17 cellular contexts compared by ENCODE assay signal in genomic region chr1:109400035-109400655, GRCh38. TPM values are rescaled to one million over a fixed set of nuclear protein-coding genes. Genes with fewer than 3 reads are reported as not detected.
"Had no signal": no experiment of that assay in that cellular context is flagged by ENCODE, and none has a peak within 500 bp of the region (broad histone marks: within the 10 kb centered on the region; RNA-seq: fewer than 3 reads in every experiment).

No MANE protein-coding gene starts in this region.

- H3K9me3 ChIP-seq: breast epithelium, esophagus squamous epithelium, pancreas, right atrium auricular region, thoracic aorta, uterus had no signal

- DNase-seq: activated CD4-positive, alpha-beta T cell treated with anti-CD3 and anti-CD28 coated beads, Interleukin-2, amount 50 U/mL, for 48 hours; activated CD8-positive, alpha-beta memory T cell treated with anti-CD3 and anti-CD28 coated beads for 24 hours; activated effector memory CD4-positive, alpha-beta T cell treated with Interleukin-2 at 50 U/mL for 16 hours; activated naive CD4-positive, alpha-beta T cell treated with Interleukin-2 at 50 U/mL for 16 hours; amniotic stem cell; effector CD8-positive, alpha-beta T cell; esophagus squamous epithelium; left cardiac atrium; left ventricle myocardium superior; pancreas; T-helper 9 cell; uterus had no signal

- H3K4me3 ChIP-seq: breast epithelium, esophagus squamous epithelium, pancreas, right atrium auricular region, thoracic aorta, uterus had no signal

- H3K27ac ChIP-seq: breast epithelium, epithelial cell of prostate, pancreas, right atrium auricular region, thoracic aorta, uterus had no signal

- H3K27me3 ChIP-seq: breast epithelium, pancreas, right atrium auricular region, uterus had no signal

- H3K36me3 ChIP-seq: breast epithelium, right atrium auricular region, thoracic aorta, uterus had no signal

RNA-seq across cellular contexts. Expression of gene SORT1, which starts 2.4 kb away (rescaled TPM):
- polyA plus RNA-seq: naive thymus-derived CD4-positive, alpha-beta T cell had no signal
